In genomic region chr5:55535199-55535905, GRCh38 we compare ENCODE assay signal across 2 cellular contexts.
A peak's percentile ranks its signal among the peaks of the same experiment; 100 is the strongest.
TF ChIP-seq lines count a peak whose summit lies in the region.

No MANE protein-coding gene starts in this region.

TF ChIP-seq in HCT116, 20 proteins besides CTCF, POLR2A, EP300 and RAD21:
- no peak for TF ChIP-seq REST (IDR thresholded peaks at IDR 0.05; ENCODE audit: low read depth)
- TF ChIP-seq TCF7L2 (IDR thresholded peaks at IDR 0.05; ENCODE audit: borderline replicate concordance, extremely low read depth, insufficient read depth, insufficient read length) = no peak
- TF ChIP-seq FOSL1 (IDR thresholded peaks at IDR 0.05; ENCODE audit: low read depth) = no peak
- TF ChIP-seq EZH2 (IDR thresholded peaks at IDR 0.05) = no peak
- TF ChIP-seq POLR2AphosphoS5 (IDR thresholded peaks at IDR 0.05; ENCODE audit: low read depth, low read length) = peak; percentile 60

TF ChIP-seq in H1, 55 proteins besides CTCF, POLR2A, EP300 and RAD21:
- TF ChIP-seq PHF8 (conservative IDR thresholded peaks at IDR 0.05; ENCODE audit: low read depth, low read length) = peak; percentile 52; the same call in 1 of the 2 replicates
- TF ChIP-seq JUND (IDR thresholded peaks at IDR 0.05; ENCODE audit: low read length) = peak; percentile 55; the same call in 1 of the 2 replicates
- TF ChIP-seq RXRA (IDR thresholded peaks at IDR 0.05; ENCODE audit: insufficient read depth, low read depth, low read length) = no peak
- TF ChIP-seq SP2 (IDR thresholded peaks at IDR 0.05; ENCODE audit: low read length) = no peak
- 0 out of 2 replicates have a peak, but pooled peaks have one; percentile 12 for TF ChIP-seq CEBPB (IDR thresholded peaks at IDR 0.05; ENCODE audit: low read depth, low read length)
- TF ChIP-seq KDM5A (IDR thresholded peaks at IDR 0.05; ENCODE audit: low read length) = no peak
- peak; percentile 65; the same call in 1 of the 2 replicates for TF ChIP-seq ATF2 (IDR thresholded peaks at IDR 0.05; ENCODE audit: low read length)
- no peak for TF ChIP-seq TAF7 (optimal IDR thresholded peaks at IDR 0.05; ENCODE audit: borderline replicate concordance, low read depth, low read length)
